8 cellular contexts compared by ENCODE assay signal in the genomic region with DNA sequence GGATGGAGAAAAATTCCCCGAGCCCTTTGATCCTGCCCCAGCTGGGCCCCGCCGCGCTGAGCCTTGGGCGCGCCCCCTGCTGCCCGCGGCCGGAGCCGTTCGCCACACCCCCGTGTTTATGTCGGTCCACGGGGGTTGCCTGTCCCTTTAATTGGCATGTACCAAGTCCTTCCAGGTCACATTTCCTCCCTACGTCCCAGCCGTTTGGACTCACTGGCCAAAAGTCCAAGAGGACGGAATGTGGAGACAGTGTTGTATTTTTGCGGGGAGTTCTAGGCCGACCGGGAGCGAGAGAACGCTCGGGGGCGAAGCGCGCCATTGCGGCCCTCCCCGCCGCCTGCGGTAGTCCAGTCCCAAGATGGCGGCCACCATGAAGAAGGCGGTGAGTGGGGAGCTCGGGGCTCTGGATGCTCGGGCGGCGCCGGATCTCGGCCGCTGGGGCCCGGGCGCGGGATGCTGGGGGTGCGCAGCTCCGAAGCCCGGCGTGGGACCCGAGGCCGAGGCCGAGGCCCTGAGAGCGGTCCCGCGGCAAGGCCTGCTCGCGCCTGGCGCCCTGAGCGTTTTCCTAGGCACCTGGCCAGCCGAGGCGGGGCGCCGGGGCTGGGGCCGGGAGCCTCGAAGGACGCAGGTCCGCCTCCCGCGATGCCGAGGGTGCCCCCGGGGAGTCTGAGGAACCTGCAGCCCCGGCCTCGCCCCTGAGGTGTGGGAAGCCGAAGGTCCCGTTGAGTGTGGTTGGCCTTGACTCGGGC. TPM values are rescaled to one million over a fixed set of nuclear protein-coding genes. Genes with fewer than 3 reads are reported as not detected.
DNase-seq lines count a peak whose midpoint lies in the region; ATAC-seq and TF ChIP-seq lines count a peak whose summit lies in the region.

A gene with protein sequence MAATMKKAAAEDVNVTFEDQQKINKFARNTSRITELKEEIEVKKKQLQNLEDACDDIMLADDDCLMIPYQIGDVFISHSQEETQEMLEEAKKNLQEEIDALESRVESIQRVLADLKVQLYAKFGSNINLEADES (plus strand): TSS at position 345 of the 749 bp plus-strand sequence. CDS start 14 bp downstream, at position 359.

- H3K9me3 ChIP-seq in HUES64 (ENCODE audit: insufficient read depth, low read depth, low read length), result no peaks in the 10 kb centered on the region
- H3K9me3 ChIP-seq in OCI-LY7 (ENCODE audit: low read length), result no peaks in the 10 kb centered on the region
- H3K9me3 ChIP-seq in mucosa of stomach (ENCODE audit: control insufficient read depth, low read length), result no peaks in the 10 kb centered on the region

- H3K27ac ChIP-seq in HUES64 (ENCODE audit: low read depth, low read length) (peak within 1 kb of the TSS; percentile 94), OCI-LY7 (ENCODE audit: low read depth, low read length, poor library complexity, severe bottlenecking) (peak within 1 kb of the TSS; percentile 52)

- no peaks in the 10 kb centered on the region for H3K9me2 ChIP-seq in OCI-LY7 (ENCODE audit: insufficient read depth, low read length)

- under 1% methylated on average over 73 of the region's 73 CpGs for WGBS in HUES64

- peak within 1 kb of the TSS; percentile 93 for H3K4me2 ChIP-seq in OCI-LY7 (ENCODE audit: low read length)

- peak within 1 kb of the TSS; percentile 85 for H3K4me3 ChIP-seq in HUES64 (ENCODE audit: low read length)
- peak within 1 kb of the TSS; percentile 80 for H3K4me3 ChIP-seq in OCI-LY7 (ENCODE audit: low read depth, low read length, poor library complexity, severe bottlenecking)
- H3K4me3 ChIP-seq in epithelial cell of proximal tubule (ENCODE audit: low read depth, low read length), result peak within 1 kb of the TSS; percentile 97
- peak within 1 kb of the TSS; percentile 80 for H3K4me3 ChIP-seq in mucosa of stomach (ENCODE audit: low read length)

- DNase-seq in DMS153 treated with DMSO at 0.1 percent for 48 hours (lab: John Stamatoyannopoulos, UW; ENCODE audit: unreplicated experiment) (peak; percentile 74), OCI-LY7 (ENCODE audit: low spot score) (peak; percentile 89), activated T-cell treated with anti-CD3 and anti-CD28 coated beads for 4 hours (peak; percentile 66), epithelial cell of proximal tubule (ENCODE audit: low read depth) (no peak)
- DNase-seq in stimulated activated CD8-positive, alpha-beta memory T cell treated with anti-CD3 and anti-CD28 coated beads, Interleukin-7, amount 100 ng/mL, for 1 hour (ENCODE audit: low read depth in 2 of 2), result peak; percentile 37 to 48

- BruUV-seq in OCI-LY7 (replicated peaks; lab: Mats Ljungman, UMichigan), result no TSS peak

- peaks cover 12% of the 10 kb centered on the region for H3K4me1 ChIP-seq in HUES64 (ENCODE audit: insufficient read depth, low read length)
- H3K4me1 ChIP-seq in OCI-LY7 (ENCODE audit: insufficient read depth, low read length, poor library complexity, severe bottlenecking), result peaks cover 8% of the 10 kb centered on the region
- H3K4me1 ChIP-seq in mucosa of stomach (ENCODE audit: control insufficient read depth, insufficient read depth, low read length), result peaks cover 4% of the 10 kb centered on the region

- TF ChIP-seq CTCF in OCI-LY7 (conservative IDR thresholded peaks at IDR 0.05; ENCODE audit: low read length) (peak; percentile 93), epithelial cell of proximal tubule (conservative IDR thresholded peaks at IDR 0.05; ENCODE audit: low read depth, low read length) (peak; percentile 77)

- peak; percentile 95 for ATAC-seq in GM21515 (IDR thresholded peaks at IDR 0.05; ENCODE audit: unreplicated experiment)

- peak within 1 kb of the TSS; percentile 54 for H2AFZ ChIP-seq in OCI-LY7 (ENCODE audit: low read length)

- CTCF ChIA-PET in OCI-LY7 (lab: Charles Lee; ENCODE audit: unreplicated experiment), result interaction anchor here (0.6 to 1.5 kb wide), 3 partner anchors 8 to 64 kb away, joined by 3 to 7 read pairs (median 3); no protein-coding TSS in a partner anchor

- intact Hi-C loops in OCI-LY7 (cut with micrococcal nuclease; ENCODE audit: unreplicated experiment), result loop anchor here (5.0 kb wide), 1 partner anchor 266 kb away; no protein-coding TSS in a partner anchor

- peak within 1 kb of the TSS; percentile 100 for H3K9ac ChIP-seq in HUES64 (ENCODE audit: low read depth, low read length)
- peak within 1 kb of the TSS; percentile 98 for H3K9ac ChIP-seq in mucosa of stomach (ENCODE audit: low read length)

- POLR2A ChIA-PET in OCI-LY7 (lab: Charles Lee), result interaction anchor here (0.5 to 1.5 kb wide), 4 partner anchors 38 to 112 kb away, joined by 3 to 7 read pairs (median 3); no protein-coding TSS in a partner anchor

- H3K79me2 ChIP-seq in OCI-LY7 (ENCODE audit: insufficient read depth, low read depth, low read length), result peaks cover 18% of the 10 kb centered on the region

- H3K36me3 ChIP-seq in HUES64 (ENCODE audit: insufficient read depth, low read length), result peaks cover 22% of the 10 kb centered on the region
- H3K36me3 ChIP-seq in OCI-LY7 (ENCODE audit: insufficient read depth, low read length), result peaks cover 14% of the 10 kb centered on the region; the same call in 1 of the 2 replicates
- H3K36me3 ChIP-seq in mucosa of stomach (ENCODE audit: control insufficient read depth, insufficient read depth, low read length), result no peaks in the 10 kb centered on the region

- H3K27me3 ChIP-seq in HUES64 (ENCODE audit: insufficient read depth, low read length), result no peaks in the 10 kb centered on the region
- H3K27me3 ChIP-seq in mucosa of stomach (ENCODE audit: control insufficient read depth, insufficient read depth, low read length), result no peaks in the 10 kb centered on the region

- H4K20me1 ChIP-seq in OCI-LY7 (ENCODE audit: insufficient read depth, low read length), result peaks cover 4% of the 10 kb centered on the region; the same call in 1 of the 2 replicates

RNA-seq across cellular contexts. Expression of the gene that starts here (rescaled TPM):
- polyA plus RNA-seq in HUES64 (2013, experiment 1 of 2), result 119 TPM
- polyA plus RNA-seq in HUES64 (2013, experiment 2 of 2), result 139 TPM
- 40.7 and 52.5 TPM in 2 replicates for total RNA-seq in OCI-LY7 (2014; rRNA removed; shearing (Covaris generic))
- total RNA-seq in OCI-LY7 (2022) (29.7 and 36.8 TPM in 2 replicates), epithelial cell of proximal tubule (64.0 and 116 TPM in 2 replicates)
